ENCODE assay signal across 8 cellular contexts in genomic region chr9:130173462-130173876, GRCh38. TPM values are rescaled to one million over a fixed set of nuclear protein-coding genes. Genes with fewer than 3 reads are reported as not detected.
A peak's percentile ranks its signal among the peaks of the same experiment; 100 is the strongest.
DNase-seq lines count a peak whose midpoint lies in the region; ATAC-seq lines count a peak whose summit lies in the region.

No MANE protein-coding gene starts in this region.

- no peak overlapping the region for H3K27ac ChIP-seq in subcutaneous abdominal adipose tissue (ENCODE audit: low read depth, low read length)

- H3K9me3 Mint-ChIP-seq in T-helper 1 cell treated with Interleukin-12 subunit alpha and Interleukin-12 subunit beta and Interleukin-4 antibody, amounts not matched to agents 30 μg/mL and 1 μg/mL, for 36 hours = no peaks in the 10 kb centered on the region
- peaks cover 0 to 2% (median 0%) of the 10 kb centered on the region in 6 donors for H3K9me3 Mint-ChIP-seq in immature natural killer cell

- H3K27ac Mint-ChIP-seq in T-helper 1 cell treated with Interleukin-12 subunit alpha and Interleukin-12 subunit beta and Interleukin-4 antibody, amounts not matched to agents 30 μg/mL and 1 μg/mL, for 36 hours = no peak overlapping the region
- H3K27ac Mint-ChIP-seq in immature natural killer cell = peak overlapping the region in 5 of 6 donors; percentile 51 to 88 (median 67)

- H3K27me3 Mint-ChIP-seq in T-helper 1 cell treated with Interleukin-12 subunit alpha and Interleukin-12 subunit beta and Interleukin-4 antibody, amounts not matched to agents 30 μg/mL and 1 μg/mL, for 36 hours (ENCODE audit: low read depth) = peaks cover 43% of the 10 kb centered on the region
- peaks cover 5 to 12% (median 6%) of the 10 kb centered on the region in 3 donors for H3K27me3 Mint-ChIP-seq in immature natural killer cell (ENCODE audit: low read depth in 3 of 3)

- in situ Hi-C loops in KBM-7 (cut with MboI; ENCODE audit: low pct_unique_long_range_greater_than_20kb, low sequenced_read_pairs) = no loop called here

- H3K4me3 ChIP-seq in adipocyte (ENCODE audit: low read length) (peak overlapping the region; percentile 87), subcutaneous abdominal adipose tissue (ENCODE audit: low read depth in 1 of 5, low read length in 5 of 5) (peak overlapping the region; percentile 19 to 55 (median 45))

- H3K36me3 ChIP-seq in adipocyte (ENCODE audit: control insufficient read depth, insufficient read depth, low read length, severe bottlenecking) (no peaks in the 10 kb centered on the region), subcutaneous abdominal adipose tissue (ENCODE audit: control insufficient read depth in 5 of 5, insufficient read depth in 5 of 5, low read length in 5 of 5) (no peaks in the 10 kb centered on the region)

- peak overlapping the region; percentile 37 for H3K4me3 Mint-ChIP-seq in T-helper 1 cell treated with Interleukin-12 subunit alpha and Interleukin-12 subunit beta and Interleukin-4 antibody, amounts not matched to agents 30 μg/mL and 1 μg/mL, for 36 hours
- peak overlapping the region; percentile 73 to 80 (median 78) for H3K4me3 Mint-ChIP-seq in immature natural killer cell

- H3K27me3 ChIP-seq in adipocyte (replicated peaks; ENCODE audit: control insufficient read depth, insufficient read depth, low read length) (no peaks in the 10 kb centered on the region), subcutaneous abdominal adipose tissue (ENCODE audit: control insufficient read depth in 5 of 5, insufficient read depth in 4 of 5, low read length in 5 of 5) (peaks cover 0 to 13% (median 10%) of the 10 kb centered on the region in 5 donors)

- peaks cover 4% of the 10 kb centered on the region for H3K4me1 Mint-ChIP-seq in T-helper 1 cell treated with Interleukin-12 subunit alpha and Interleukin-12 subunit beta and Interleukin-4 antibody, amounts not matched to agents 30 μg/mL and 1 μg/mL, for 36 hours (ENCODE audit: low read depth)
- peaks cover 6 to 12% of the 10 kb centered on the region in 2 donors for H3K4me1 Mint-ChIP-seq in immature natural killer cell

- no peaks in the 10 kb centered on the region for H3K36me3 Mint-ChIP-seq in T-helper 1 cell treated with Interleukin-12 subunit alpha and Interleukin-12 subunit beta and Interleukin-4 antibody, amounts not matched to agents 30 μg/mL and 1 μg/mL, for 36 hours (ENCODE audit: low read depth)
- no peaks in the 10 kb centered on the region for H3K36me3 Mint-ChIP-seq in immature natural killer cell

- H3K4me1 ChIP-seq in adipocyte (ENCODE audit: control insufficient read depth, insufficient read depth, low read length) = peaks cover 4% of the 10 kb centered on the region
- H3K4me1 ChIP-seq in subcutaneous abdominal adipose tissue (ENCODE audit: control insufficient read depth in 5 of 5, insufficient read depth in 5 of 5, low read length in 5 of 5) = peaks cover 0 to 15% (median 12%) of the 10 kb centered on the region in 5 donors

- DNase-seq in T-helper 1 cell (no peak), adipocyte (ENCODE audit: low read depth) (peak; percentile 67), immature natural killer cell (no peak), KBM-7 (no peak)
- DNase-seq in NK-92 treated with Interleukin-12 subunit alpha and Interleukin-12 subunit beta, amount 100 ng/mL, for 24 hours (lab: John Stamatoyannopoulos, UW) = no peak

- ATAC-seq in HG02642 (IDR thresholded peaks at IDR 0.05; ENCODE audit: poor library complexity, unreplicated experiment) = no peak

- H3K9me3 ChIP-seq in adipocyte (ENCODE audit: control insufficient read depth, low read length) (no peaks in the 10 kb centered on the region), subcutaneous abdominal adipose tissue (ENCODE audit: control insufficient read depth in 5 of 5, low read length in 5 of 5) (no peaks in the 10 kb centered on the region)

- H3K9ac ChIP-seq in adipocyte (ENCODE audit: low read length) (peak overlapping the region; percentile 85), subcutaneous abdominal adipose tissue (ENCODE audit: low read length in 5 of 5) (no peak overlapping the region)

RNA-seq across cellular contexts. Expression of gene NCS1, which starts 1.3 kb away (rescaled TPM):
- under 1 TPM in 2 of 3 donors, not detected in 1; 0.26 to 0.30 TPM for polyA plus RNA-seq in immature natural killer cell
